In genomic region chr16:67936876-67937605, GRCh38 we compare ENCODE assay signal across 8 cellular contexts. TPM values are rescaled to one million over a fixed set of nuclear protein-coding genes. Genes with fewer than 3 reads are reported as not detected.
DNase-seq lines count a peak whose midpoint lies in the region; ATAC-seq, FAIRE-seq and TF ChIP-seq lines count a peak whose summit lies in the region.

No MANE protein-coding gene starts in this region.

- intact Hi-C loops in GM12878 (cut with micrococcal nuclease; ENCODE audit: unreplicated experiment) (loop anchor here (2.0 to 5.0 kb wide), 2 partner anchors 90 to 105 kb away; partner anchors contain the start of genes CENPT and NUTF2), right lobe of liver (cut with DNase I) (no loop called here)

- H2AFZ ChIP-seq in GM12878 (ENCODE audit: control insufficient read depth, low read depth, low read length), result no peak overlapping the region

- in situ Hi-C loops in GM12878 (cut with MboI), result no loop called here

- DNase-seq in NK-92 (lab: John Stamatoyannopoulos, UW; ENCODE audit: unreplicated experiment) (peak; percentile 11), RWPE1 (ENCODE audit: low spot score) (no peak), GM12878 (ENCODE audit: low read depth, low spot score) (peak; percentile 65), right lobe of liver (no peak), H4 (ENCODE audit: low spot score) (no peak)
- DNase-seq in NK-92 treated with Interleukin-12 subunit alpha and Interleukin-12 subunit beta, amount 100 ng/mL, for 24 hours (lab: John Stamatoyannopoulos, UW), result no peak
- DNase-seq in stimulated activated CD8-positive, alpha-beta memory T cell treated with anti-CD3 and anti-CD28 coated beads, Interleukin-2, amount 100 ng/mL, for 1 hour (ENCODE audit: low read depth in 2 of 2), result peak; percentile 44 to 52

- no peak for FAIRE-seq in GM12878 (lab: Jason Lieb, UNC)

- peaks cover 12% of the 10 kb centered on the region for H3K4me1 ChIP-seq in GM12878 (ENCODE audit: control insufficient read depth, insufficient read depth, low read length)
- peaks cover 0 to 42% (median 6%) of the 10 kb centered on the region in 4 donors for H3K4me1 ChIP-seq in right lobe of liver

- no peaks in the 10 kb centered on the region for H3K9me3 ChIP-seq in GM12878 (replicated peaks; ENCODE audit: control insufficient read depth, insufficient read depth, low read length)
- no peaks in the 10 kb centered on the region for H3K9me3 ChIP-seq in right lobe of liver

- H3K36me3 ChIP-seq in GM12878 (ENCODE audit: control insufficient read depth in 2 of 2, insufficient read depth in 2 of 2, low read length in 1 of 2) (peaks cover 18 to 21% of the 10 kb centered on the region in 2 experiments), right lobe of liver (peaks cover 0 to 4% (median 0%) of the 10 kb centered on the region in 4 donors)

- H3K79me2 ChIP-seq in GM12878 (ENCODE audit: control insufficient read depth, insufficient read depth, low read length), result peaks cover 31% of the 10 kb centered on the region

- CTCF ChIA-PET in RWPE1 (lab: Yijun Ruan, JAX), result interaction anchor here (0.6 to 1.9 kb wide), 3 partner anchors 53 to 104 kb away, joined by 4 to 7 read pairs (median 4); partner anchors contain the start of gene NRN1L
- CTCF ChIA-PET in GM12878 (lab: Yijun Ruan, JAX), result interaction anchor here (0.6 to 3.5 kb wide), 15 partner anchors 8 to 546 kb away, joined by 3 to 15 read pairs (median 4); partner anchors contain the start of gene NRN1L

- POLR2A ChIA-PET in RWPE1 (lab: Yijun Ruan, JAX; ENCODE audit: low non-redundant PET) (no interaction called here), GM12878 (lab: Charles Lee) (interaction anchor here (0.5 to 3.4 kb wide), 10 partner anchors 10 to 437 kb away, joined by 3 to 16 read pairs (median 3); partner anchors contain the start of gene SLC12A4)

- SMC1A ChIA-PET in GM12878 (lab: Charles Lee; ENCODE audit: uncharacterized antibody, unreplicated experiment), result interaction anchor here (1.0 to 2.0 kb wide), 6 partner anchors 46 to 208 kb away, joined by 3 to 5 read pairs (median 4); partner anchors contain the start of gene NFATC3

- H3K4me2 ChIP-seq in GM12878 (ENCODE audit: control insufficient read depth, insufficient read depth), result peak overlapping the region; percentile 82

- TF ChIP-seq CTCF in RWPE1 (conservative IDR thresholded peaks at IDR 0.05; ENCODE audit: low read depth), result no peak
- no peak for TF ChIP-seq CTCF in GM12878 (IDR thresholded peaks at IDR 0.05 in 2 of 3, conservative IDR thresholded peaks at IDR 0.05 in 1 of 3; ENCODE audit: control insufficient read depth in 2 of 3, extremely low read depth in 1 of 3, insufficient read depth in 1 of 3, low read depth in 3 of 3, low read length in 3 of 3)
- TF ChIP-seq CTCF in right lobe of liver (IDR thresholded peaks at IDR 0.05), result no peak

- H4K20me1 ChIP-seq in GM12878 (ENCODE audit: control insufficient read depth, insufficient read depth), result no peaks in the 10 kb centered on the region

- 46% methylated on average over 6 of the region's 6 CpGs for WGBS in GM12878 (ENCODE audit: insufficient coverage, insufficient replicate concordance, low lambda C conversion rate, missing lambda C conversion rate)
- WGBS in right lobe of liver (ENCODE audit: insufficient coverage, low coverage, low lambda C conversion rate, missing lambda C conversion rate), result 41% methylated on average over 6 of the region's 6 CpGs

- BruUV-seq in GM12878 (replicated peaks; lab: Mats Ljungman, UMichigan), result no TSS peak

- no peak for TF ChIP-seq RAD21 in GM12878 (IDR thresholded peaks at IDR 0.05; ENCODE audit: insufficient read depth, low read depth, low read length)

- ATAC-seq in HG02759 (IDR thresholded peaks at IDR 0.05; ENCODE audit: unreplicated experiment) (peak; percentile 46), GM12878 (peak; percentile 80), right lobe of liver (no peak)

- H3K4me3 ChIP-seq in GM12878, result peak overlapping the region; percentile 89
- peak overlapping the region; percentile 83 to 97 (median 92) for H3K4me3 ChIP-seq in right lobe of liver

- TF ChIP-seq EP300 in GM12878 (IDR thresholded peaks at IDR 0.05; ENCODE audit: borderline replicate concordance in 1 of 2, control insufficient read depth in 1 of 2, low read depth in 2 of 2, low read length in 2 of 2), result no peak

- TF ChIP-seq POLR2A in GM12878 (IDR thresholded peaks at IDR 0.05; ENCODE audit: low read depth, low read length) (no peak), right lobe of liver (IDR thresholded peaks at IDR 0.05) (no peak)

- H3K27ac ChIP-seq in RWPE1 (peak overlapping the region; percentile 93), GM12878 (ENCODE audit: control insufficient read depth, insufficient read depth) (peak overlapping the region; percentile 98), right lobe of liver (peak overlapping the region; percentile 87 to 96 (median 93))

- peak overlapping the region; percentile 94 for H3K9ac ChIP-seq in GM12878 (ENCODE audit: control insufficient read depth, insufficient read depth, low read length)

- H3K27me3 ChIP-seq in GM12878 (replicated peaks in 1 of 2; ENCODE audit: control insufficient read depth in 2 of 2, insufficient read depth in 2 of 2, low read length in 1 of 2) (no peaks in the 10 kb centered on the region), right lobe of liver (no peaks in the 10 kb centered on the region)

- RAD21 ChIA-PET in GM12878 (lab: Charles Lee; ENCODE audit: unreplicated experiment), result interaction anchor here (0.6 to 1.7 kb wide), 9 partner anchors 30 to 416 kb away, joined by 3 to 10 read pairs (median 4); partner anchors contain the start of genes RANBP10, SLC12A4 and TSNAXIP1

RNA-seq across cellular contexts. Expression of gene PSMB10, which starts 0.4 kb away (rescaled TPM):
- 39.9 and 40.0 TPM in 2 replicates for total RNA-seq in GM12878 (2013; cell fraction: nucleolus; rRNA removed)
- total RNA-seq in GM12878 (2014; rRNA removed) (254 and 295 TPM in 2 replicates), GM12878 (2014; rRNA removed; fragmentation: Illumina TruSeq; extraction: Trizol) (97.2 and 108 TPM in 2 replicates), GM12878 (2021) (203 and 207 TPM in 2 replicates), right lobe of liver (10 to 100 TPM; 19.0 to 39.6 (median 22.7) TPM)
- 72.9 TPM for polyA plus RNA-seq in GM12878 (2011; ENCODE audit: low read depth)
- polyA plus RNA-seq in GM12878 (2011; rRNA removed) (32.0 and 70.6 TPM in 2 replicates), GM12878 (2014; fragmentation: Illumina TruSeq; extraction: Trizol) (2.8 and 24.1 TPM in 2 replicates), GM12878 (2014; fragmentation: Nextera tagmentation; extraction: Ambion mirVana) (10 to 100 TPM; 27.4 to 80.8 TPM), GM12878 (2014; rRNA removed) (193 and 227 TPM in 2 replicates), GM12878 (2016; fragmentation: Nextera tagmentation; extraction: Ambion mirVana) (100 to 1,000 TPM; 266 to 308 TPM)
- polyA plus RNA-seq in GM12878 (2011; cell fraction: cytosol; rRNA removed), result 143 and 213 TPM in 2 replicates
- 119 and 159 TPM in 2 replicates for polyA plus RNA-seq in GM12878 (2011; cell fraction: nucleus; rRNA removed)
- polyA plus RNA-seq in GM12878 (2012), result 175 and 208 TPM in 2 replicates
- polyA minus RNA-seq in GM12878 (2011; rRNA and poly(A)+ RNA removed), result 36.1 and 94.3 TPM in 2 replicates
- polyA minus RNA-seq in GM12878 (2011; cell fraction: cytosol; rRNA and poly(A)+ RNA removed), result 78.3 and 81.0 TPM in 2 replicates
- 42.3 and 71.6 TPM in 2 replicates for polyA minus RNA-seq in GM12878 (2011; cell fraction: nucleus; rRNA and poly(A)+ RNA removed)
- total RNA-seq in H4 (2014; rRNA removed; shearing (Covaris generic)), result 48.7 and 65.7 TPM in 2 replicates

RNA-seq across cellular contexts. Expression of gene CTRL, which starts 5.4 kb away (rescaled TPM):
- 2.5 and 3.6 TPM in 2 replicates for total RNA-seq in GM12878 (2013; cell fraction: nucleolus; rRNA removed)
- total RNA-seq in GM12878 (2014; rRNA removed), result 1.5 and 2.6 TPM in 2 replicates
- 0.83 and 1.1 TPM in 2 replicates for total RNA-seq in GM12878 (2014; rRNA removed; fragmentation: Illumina TruSeq; extraction: Trizol)
- 2.0 and 3.6 TPM in 2 replicates for total RNA-seq in GM12878 (2021)
- 2.5 TPM for polyA plus RNA-seq in GM12878 (2011; ENCODE audit: low read depth)
- 0.32 and 1.3 TPM in 2 replicates for polyA plus RNA-seq in GM12878 (2011; rRNA removed)
- 2.4 and 3.0 TPM in 2 replicates for polyA plus RNA-seq in GM12878 (2011; cell fraction: cytosol; rRNA removed)
- 13.6 and 14.3 TPM in 2 replicates for polyA plus RNA-seq in GM12878 (2011; cell fraction: nucleus; rRNA removed)
- polyA plus RNA-seq in GM12878 (2012), result 1.4 and 7.4 TPM in 2 replicates
- polyA plus RNA-seq in GM12878 (2014; fragmentation: Illumina TruSeq; extraction: Trizol), result 0.46 and 1.5 TPM in 2 replicates
- polyA plus RNA-seq in GM12878 (2014; fragmentation: Nextera tagmentation; extraction: Ambion mirVana), result 1 to 10 TPM; 2.7 to 4.2 TPM
- polyA plus RNA-seq in GM12878 (2014; rRNA removed), result 2.0 and 2.8 TPM in 2 replicates
- 1 to 10 TPM; 4.3 to 4.9 TPM for polyA plus RNA-seq in GM12878 (2016; fragmentation: Nextera tagmentation; extraction: Ambion mirVana)
- 0.66 and 2.4 TPM in 2 replicates for polyA minus RNA-seq in GM12878 (2011; rRNA and poly(A)+ RNA removed)
- polyA minus RNA-seq in GM12878 (2011; cell fraction: cytosol; rRNA and poly(A)+ RNA removed), result 1.6 TPM in 1 of 2 replicates, not detected in the other
- 1.3 and 1.4 TPM in 2 replicates for polyA minus RNA-seq in GM12878 (2011; cell fraction: nucleus; rRNA and poly(A)+ RNA removed)
- under 1 TPM in 3 of 6 experiments, not detected in 3; 0.12 to 0.49 (median 0.44) TPM for total RNA-seq in right lobe of liver
- total RNA-seq in H4 (2014; rRNA removed; shearing (Covaris generic)), result 0.25 TPM in 1 of 2 replicates, not detected in the other

RNA-seq across cellular contexts. Expression of gene LCAT, which starts 6.9 kb away (rescaled TPM):
- total RNA-seq in GM12878 (2013; cell fraction: nucleolus; rRNA removed), result 13.4 and 18.7 TPM in 2 replicates
- 3.8 and 5.2 TPM in 2 replicates for total RNA-seq in GM12878 (2014; rRNA removed)
- total RNA-seq in GM12878 (2014; rRNA removed; fragmentation: Illumina TruSeq; extraction: Trizol), result 2.3 and 3.1 TPM in 2 replicates
- 8.2 and 11.7 TPM in 2 replicates for total RNA-seq in GM12878 (2021)
- 4.3 TPM for polyA plus RNA-seq in GM12878 (2011; ENCODE audit: low read depth)
- polyA plus RNA-seq in GM12878 (2011; rRNA removed), result 1.2 and 2.6 TPM in 2 replicates
- 1.9 and 3.1 TPM in 2 replicates for polyA plus RNA-seq in GM12878 (2011; cell fraction: cytosol; rRNA removed)
- polyA plus RNA-seq in GM12878 (2011; cell fraction: nucleus; rRNA removed), result 30.9 and 31.6 TPM in 2 replicates
- polyA plus RNA-seq in GM12878 (2012), result 9.7 and 9.9 TPM in 2 replicates
- 0.92 and 3.4 TPM in 2 replicates for polyA plus RNA-seq in GM12878 (2014; fragmentation: Illumina TruSeq; extraction: Trizol)
- polyA plus RNA-seq in GM12878 (2014; fragmentation: Nextera tagmentation; extraction: Ambion mirVana), result under 1 TPM; 0.61 to 0.71 TPM
- polyA plus RNA-seq in GM12878 (2014; rRNA removed), result 6.5 and 11.7 TPM in 2 replicates
- 1 to 10 TPM; 3.3 TPM for polyA plus RNA-seq in GM12878 (2016; fragmentation: Nextera tagmentation; extraction: Ambion mirVana)
- 0.51 and 1.5 TPM in 2 replicates for polyA minus RNA-seq in GM12878 (2011; rRNA and poly(A)+ RNA removed)
- polyA minus RNA-seq in GM12878 (2011; cell fraction: cytosol; rRNA and poly(A)+ RNA removed), result 2.0 and 2.4 TPM in 2 replicates
- polyA minus RNA-seq in GM12878 (2011; cell fraction: nucleus; rRNA and poly(A)+ RNA removed), result 2.1 and 6.4 TPM in 2 replicates
- total RNA-seq in right lobe of liver, result 100 to 1,000 TPM in 4 of 6 experiments, 10 to 100 TPM in 2; 29.4 to 207 (median 137) TPM
- total RNA-seq in H4 (2014; rRNA removed; shearing (Covaris generic)), result 1.1 TPM in 1 of 2 replicates, not detected in the other

RNA-seq across cellular contexts. Expression of gene SLC12A4, which starts 31.4 kb away (rescaled TPM):
- 63.1 and 79.0 TPM in 2 replicates for total RNA-seq in GM12878 (2013; cell fraction: nucleolus; rRNA removed)
- total RNA-seq in GM12878 (2014; rRNA removed) (13.7 and 14.5 TPM in 2 replicates), GM12878 (2014; rRNA removed; fragmentation: Illumina TruSeq; extraction: Trizol) (9.2 and 11.3 TPM in 2 replicates), GM12878 (2021) (33.9 and 39.9 TPM in 2 replicates), right lobe of liver (10 to 100 TPM; 17.2 to 40.0 (median 21.9) TPM)
- polyA plus RNA-seq in GM12878 (2011; ENCODE audit: low read depth), result 10.0 TPM
- polyA plus RNA-seq in GM12878 (2011; rRNA removed) (6.8 and 14.0 TPM in 2 replicates), GM12878 (2014; fragmentation: Illumina TruSeq; extraction: Trizol) (11.5 and 14.0 TPM in 2 replicates), GM12878 (2014; fragmentation: Nextera tagmentation; extraction: Ambion mirVana) (1 to 10 TPM in 1 of 2 experiments, under 1 TPM in 1; 0.95 to 1.7 TPM), GM12878 (2014; rRNA removed) (17.5 and 18.7 TPM in 2 replicates), GM12878 (2016; fragmentation: Nextera tagmentation; extraction: Ambion mirVana) (10 to 100 TPM; 18.6 to 18.7 TPM)
- polyA plus RNA-seq in GM12878 (2011; cell fraction: cytosol; rRNA removed), result 16.1 and 17.3 TPM in 2 replicates
- polyA plus RNA-seq in GM12878 (2011; cell fraction: nucleus; rRNA removed), result 100 and 120 TPM in 2 replicates
- polyA plus RNA-seq in GM12878 (2012), result 24.8 and 27.4 TPM in 2 replicates
- 28.6 and 29.4 TPM in 2 replicates for polyA minus RNA-seq in GM12878 (2011; rRNA and poly(A)+ RNA removed)
- polyA minus RNA-seq in GM12878 (2011; cell fraction: cytosol; rRNA and poly(A)+ RNA removed), result 8.3 and 10.0 TPM in 2 replicates
- polyA minus RNA-seq in GM12878 (2011; cell fraction: nucleus; rRNA and poly(A)+ RNA removed), result 32.5 and 41.5 TPM in 2 replicates
- total RNA-seq in H4 (2014; rRNA removed; shearing (Covaris generic)), result 9.3 and 13.9 TPM in 2 replicates

RNA-seq across cellular contexts. Expression of gene DPEP3, which starts 43.3 kb away (rescaled TPM):
- total RNA-seq in GM12878 (2013; cell fraction: nucleolus; rRNA removed), result 0.19 TPM in 1 of 2 replicates, not detected in the other
- 0.11 TPM in 1 of 2 replicates, not detected in the other for total RNA-seq in GM12878 (2014; rRNA removed)
- total RNA-seq in GM12878 (2014; rRNA removed; fragmentation: Illumina TruSeq; extraction: Trizol), result not detected in 2 replicates
- total RNA-seq in GM12878 (2021), result not detected in 2 replicates
- not detected for polyA plus RNA-seq in GM12878 (2011; ENCODE audit: low read depth)
- not detected in 2 replicates for polyA plus RNA-seq in GM12878 (2011; rRNA removed)
- not detected in 2 replicates for polyA plus RNA-seq in GM12878 (2011; cell fraction: cytosol; rRNA removed)
- 0.06 and 0.16 TPM in 2 replicates for polyA plus RNA-seq in GM12878 (2011; cell fraction: nucleus; rRNA removed)
- polyA plus RNA-seq in GM12878 (2012), result 0.09 TPM in 1 of 2 replicates, not detected in the other
- not detected in 2 replicates for polyA plus RNA-seq in GM12878 (2014; fragmentation: Illumina TruSeq; extraction: Trizol)
- not detected for polyA plus RNA-seq in GM12878 (2014; fragmentation: Nextera tagmentation; extraction: Ambion mirVana)
- not detected in 2 replicates for polyA plus RNA-seq in GM12878 (2014; rRNA removed)
- polyA plus RNA-seq in GM12878 (2016; fragmentation: Nextera tagmentation; extraction: Ambion mirVana), result not detected
- polyA minus RNA-seq in GM12878 (2011; rRNA and poly(A)+ RNA removed), result 0.10 TPM in 1 of 2 replicates, not detected in the other
- not detected in 2 replicates for polyA minus RNA-seq in GM12878 (2011; cell fraction: cytosol; rRNA and poly(A)+ RNA removed)
- polyA minus RNA-seq in GM12878 (2011; cell fraction: nucleus; rRNA and poly(A)+ RNA removed), result not detected in 2 replicates
- total RNA-seq in right lobe of liver, result under 1 TPM in 1 of 6 experiments, not detected in 5; 0.10 TPM
- not detected in 2 replicates for total RNA-seq in H4 (2014; rRNA removed; shearing (Covaris generic))

Comparison
In these comparisons a context has a peak if more than half of its experiments do, and no peak if none do; other contexts are left out.
1. DNase-seq: peak in NK-92 (single experiment), GM12878 (single experiment) and stimulated activated CD8-positive, alpha-beta memory T cell treated with anti-CD3 and anti-CD28 coated beads, Interleukin-2, amount 100 ng/mL, for 1 hour (2 of 2); none in NK-92 treated with Interleukin-12 subunit alpha and Interleukin-12 subunit beta, amount 100 ng/mL, for 24 hours (single experiment), RWPE1 (single experiment), right lobe of liver (0 of 3) and H4 (single experiment).
2. ATAC-seq: peak in HG02759 (single experiment) and GM12878 (single experiment); none in right lobe of liver (0 of 4).
3. Peak in every context shown above with its lines, with median percentiles within 50 percentile points of each other: H3K27ac ChIP-seq.